In the genomic region with DNA sequence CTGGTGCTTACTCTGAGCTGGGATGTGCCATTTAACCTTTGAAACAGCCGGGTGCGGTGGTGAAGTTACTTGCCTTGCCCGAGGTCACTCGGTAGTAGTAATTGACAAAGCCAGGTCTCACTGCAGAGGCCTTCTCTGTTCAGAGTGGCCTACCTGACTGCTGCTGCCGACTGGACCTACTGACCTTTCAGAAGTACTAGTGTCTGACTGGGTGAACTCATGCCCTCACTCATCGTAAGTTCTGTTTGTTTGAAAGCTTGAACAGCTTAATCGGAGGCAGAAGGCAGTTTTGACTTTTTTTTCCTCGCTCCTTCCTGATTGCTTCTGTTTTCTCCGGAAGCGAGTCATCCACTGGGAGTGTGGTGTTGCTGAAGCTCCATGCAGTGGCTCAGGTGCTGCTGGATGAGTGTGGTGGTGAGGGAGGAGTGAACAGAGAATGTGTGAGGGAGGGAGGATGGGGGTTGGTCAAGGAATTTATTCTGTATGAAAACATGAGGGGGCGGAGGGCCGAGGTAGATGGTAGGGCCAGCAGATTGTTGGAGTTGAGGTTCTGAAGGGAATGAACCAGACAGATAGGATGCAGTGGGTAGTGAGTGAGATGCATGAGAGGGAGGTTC, we compare ENCODE assay signal across 9 cellular contexts. TPM values are rescaled to one million over a fixed set of nuclear protein-coding genes. Genes with fewer than 3 reads are reported as not detected.
A peak's percentile ranks its signal among the peaks of the same experiment; 100 is the strongest.
DNase-seq lines count a peak whose midpoint lies in the region; FAIRE-seq and TF ChIP-seq lines count a peak whose summit lies in the region.
"Had no signal": no experiment of that assay in that cellular context is flagged by ENCODE, and none has a peak within 500 bp of the region (broad histone marks: within the 10 kb centered on the region; RNA-seq: fewer than 3 reads in every experiment).

No MANE protein-coding gene starts in this region.

- H4K20me1 ChIP-seq in endothelial cell of umbilical vein (replicated peaks; ENCODE audit: control insufficient read depth, extremely low read depth, insufficient read depth, low read length): no peaks in the 10 kb centered on the region

- dilution Hi-C loops in endothelial cell of umbilical vein (cut with MboI; ENCODE audit: extremely low pct_ligation_motif_present, low sequenced_read_pairs): no loop called here

- no peaks in the 10 kb centered on the region for H3K9me1 ChIP-seq in endothelial cell of umbilical vein (replicated peaks; ENCODE audit: control insufficient read depth, extremely low read depth, insufficient read depth, low read length)

- peaks cover 25% of the 10 kb centered on the region for H3K4me1 ChIP-seq in endothelial cell of umbilical vein (ENCODE audit: control insufficient read depth, extremely low read depth, insufficient read depth, low read length)

- in situ Hi-C loops in Caki2 (cut with HindIII; ENCODE audit: low pct_unique_long_range_greater_than_20kb, low sequenced_read_pairs): loop anchor here (5.0 kb wide), 1 partner anchor 50 kb away; the partner anchor contains the start of genes KCNK6 and YIF1B

- peak; percentile 90 for FAIRE-seq in endothelial cell of umbilical vein (lab: Jason Lieb, UNC)

- H2AFZ ChIP-seq in endothelial cell of umbilical vein (ENCODE audit: low read depth, low read length): peak overlapping the region; percentile 91

- H3K4me3 ChIP-seq in endothelial cell of umbilical vein (replicated peaks in 1 of 3; ENCODE audit: insufficient read depth in 1 of 3, low read depth in 1 of 3, low read length in 3 of 3): no peak overlapping the region
- H3K4me3 ChIP-seq: SJSA1 had no signal

- no TSS peak for BruUV-seq in endothelial cell of umbilical vein (replicated peaks; lab: Mats Ljungman, UMichigan)

- intact Hi-C loops in endothelial cell of umbilical vein (cut with micrococcal nuclease): loop anchor here (1.0 kb wide), 1 partner anchor 11 kb away; no protein-coding TSS in a partner anchor

- POLR2A ChIA-PET in endothelial cell of umbilical vein (lab: Charles Lee): no interaction called here

- H3K36me3 ChIP-seq in endothelial cell of umbilical vein (ENCODE audit: control insufficient read depth in 2 of 2, extremely low read depth in 1 of 2, insufficient read depth in 2 of 2, low read length in 2 of 2): no peaks in the 10 kb centered on the region
- H3K36me3 ChIP-seq: SJSA1 had no signal

- peak overlapping the region; percentile 37 for H3K4me2 ChIP-seq in endothelial cell of umbilical vein (ENCODE audit: insufficient read depth, low read length)

- TF ChIP-seq POLR2A in endothelial cell of umbilical vein (IDR thresholded peaks at IDR 0.05; ENCODE audit: low read depth, low read length): no peak

- no peaks in the 10 kb centered on the region for H3K79me2 ChIP-seq in endothelial cell of umbilical vein (ENCODE audit: control insufficient read depth, insufficient read depth, low read length)

- peak overlapping the region; percentile 23 for H3K27ac ChIP-seq in endothelial cell of umbilical vein (ENCODE audit: insufficient read depth, low read depth, low read length)
- H3K27ac ChIP-seq: SJSA1 had no signal

- H3K9ac ChIP-seq in endothelial cell of umbilical vein (replicated peaks; ENCODE audit: extremely low read depth, insufficient read depth, low read length): peak overlapping the region; percentile 12

- no peak for TF ChIP-seq CTCF in endothelial cell of umbilical vein (IDR thresholded peaks at IDR 0.05; ENCODE audit: extremely low read depth in 1 of 2, insufficient read depth in 1 of 2, low read depth in 1 of 2, low read length in 2 of 2)

- no peaks in the 10 kb centered on the region for H3K27me3 ChIP-seq in endothelial cell of umbilical vein (ENCODE audit: control insufficient read depth in 2 of 2, insufficient read depth in 2 of 2, low read length in 2 of 2)
- H3K27me3 ChIP-seq: SJSA1 had no signal

- CTCF ChIA-PET in endothelial cell of umbilical vein (lab: Charles Lee): interaction anchor here (1.2 kb wide), 1 partner anchor 32 kb away, joined by 4 read pairs; no protein-coding TSS in a partner anchor

- no peaks in the 10 kb centered on the region for H3K9me3 ChIP-seq in endothelial cell of umbilical vein (replicated peaks; ENCODE audit: control insufficient read depth, insufficient read depth, low read length)
- H3K9me3 ChIP-seq: SJSA1 had no signal

- DNase-seq in Caki2 (ENCODE audit: low read depth) (peak; percentile 92), NCI-H69 (lab: John Stamatoyannopoulos, UW) (peak; percentile 57), endothelial cell of umbilical vein (ENCODE audit: low read depth, low spot score) (peak; percentile 55), non-pigmented ciliary epithelial cell (ENCODE audit: low read depth) (peak; percentile 27), globus pallidus (ENCODE audit: low spot score) (no peak), cerebellar cortex (ENCODE audit: low spot score) (no peak), NCI-H446 (lab: John Stamatoyannopoulos, UW) (no peak), NCI-H1417 treated with DMSO at 0.1 percent for 48 hours (lab: John Stamatoyannopoulos, UW) (no peak)

TF ChIP-seq in endothelial cell of umbilical vein, 7 proteins besides CTCF, POLR2A, EP300 and RAD21 (continues in another document):
- TF ChIP-seq JUN (IDR thresholded peaks at IDR 0.05; ENCODE audit: borderline replicate concordance, insufficient read depth, insufficient read length, low read depth): peak; percentile 3
- no peak for TF ChIP-seq GATA2 (IDR thresholded peaks at IDR 0.05; ENCODE audit: insufficient read depth, insufficient read length, low read depth, low read length)
- no peak for TF ChIP-seq POLR2AphosphoS5 (IDR thresholded peaks at IDR 0.05; ENCODE audit: insufficient read depth, low read depth, low read length)
- no peak for TF ChIP-seq MYC (IDR thresholded peaks at IDR 0.05; ENCODE audit: low read depth, low read length)
- TF ChIP-seq, protein P1, sequence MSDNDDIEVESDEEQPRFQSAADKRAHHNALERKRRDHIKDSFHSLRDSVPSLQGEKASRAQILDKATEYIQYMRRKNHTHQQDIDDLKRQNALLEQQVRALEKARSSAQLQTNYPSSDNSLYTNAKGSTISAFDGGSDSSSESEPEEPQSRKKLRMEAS (IDR thresholded peaks at IDR 0.05; ENCODE audit: insufficient read depth, insufficient read length): no peak

RNA-seq across cellular contexts. Expression of gene SPINT2, which starts 2.7 kb away (rescaled TPM):
- total RNA-seq in Caki2 (2014; rRNA removed; shearing (Covaris generic); ENCODE audit: low replicate concordance): 1,423 and 1,713 TPM in 2 replicates
- total RNA-seq in endothelial cell of umbilical vein: 20.1 and 46.6 TPM in 2 replicates
- polyA plus RNA-seq in endothelial cell of umbilical vein: 23.9 and 28.9 TPM in 2 replicates
- polyA plus RNA-seq in endothelial cell of umbilical vein (2011; cell fraction: cytosol; rRNA removed): 14.4 and 20.2 TPM in 2 replicates
- polyA plus RNA-seq in endothelial cell of umbilical vein (2011; cell fraction: nucleus; rRNA removed): 6.2 and 9.5 TPM in 2 replicates
- polyA plus RNA-seq in endothelial cell of umbilical vein (2012): 1.2 and 2.5 TPM in 2 replicates
- polyA minus RNA-seq in endothelial cell of umbilical vein: 9.6 and 13.0 TPM in 2 replicates
- polyA minus RNA-seq in endothelial cell of umbilical vein (2011; cell fraction: cytosol; rRNA and poly(A)+ RNA removed): 4.6 TPM
- 1.3 and 2.5 TPM in 2 replicates for polyA minus RNA-seq in endothelial cell of umbilical vein (2011; cell fraction: nucleus; rRNA and poly(A)+ RNA removed)
- total RNA-seq: SJSA1 had no signal

RNA-seq across cellular contexts. Expression of gene PPP1R14A, which starts 10.9 kb away (rescaled TPM):
- not detected in 2 replicates for total RNA-seq in Caki2 (2014; rRNA removed; shearing (Covaris generic); ENCODE audit: low replicate concordance)
- 5.3 and 16.3 TPM in 2 replicates for total RNA-seq in endothelial cell of umbilical vein
- polyA plus RNA-seq in endothelial cell of umbilical vein: 3.0 and 5.9 TPM in 2 replicates
- 2.0 and 2.7 TPM in 2 replicates for polyA plus RNA-seq in endothelial cell of umbilical vein (2011; cell fraction: cytosol; rRNA removed)
- polyA plus RNA-seq in endothelial cell of umbilical vein (2011; cell fraction: nucleus; rRNA removed): 1.0 and 1.3 TPM in 2 replicates
- 0.88 and 1.4 TPM in 2 replicates for polyA plus RNA-seq in endothelial cell of umbilical vein (2012)
- 0.64 and 1.3 TPM in 2 replicates for polyA minus RNA-seq in endothelial cell of umbilical vein
- polyA minus RNA-seq in endothelial cell of umbilical vein (2011; cell fraction: cytosol; rRNA and poly(A)+ RNA removed): not detected
- polyA minus RNA-seq in endothelial cell of umbilical vein (2011; cell fraction: nucleus; rRNA and poly(A)+ RNA removed): not detected in 2 replicates
- total RNA-seq: SJSA1 had no signal

RNA-seq across cellular contexts. Expression of gene C19orf33, which starts 37.0 kb away (rescaled TPM):
- total RNA-seq in Caki2 (2014; rRNA removed; shearing (Covaris generic); ENCODE audit: low replicate concordance): 165 and 184 TPM in 2 replicates
- 4.3 and 18.9 TPM in 2 replicates for total RNA-seq in endothelial cell of umbilical vein
- polyA plus RNA-seq in endothelial cell of umbilical vein: 34.1 and 54.0 TPM in 2 replicates
- 17.2 and 25.8 TPM in 2 replicates for polyA plus RNA-seq in endothelial cell of umbilical vein (2011; cell fraction: cytosol; rRNA removed)
- polyA plus RNA-seq in endothelial cell of umbilical vein (2011; cell fraction: nucleus; rRNA removed): 4.3 and 6.0 TPM in 2 replicates
- 22.5 and 28.9 TPM in 2 replicates for polyA plus RNA-seq in endothelial cell of umbilical vein (2012)
- 3.1 and 3.6 TPM in 2 replicates for polyA minus RNA-seq in endothelial cell of umbilical vein
- polyA minus RNA-seq in endothelial cell of umbilical vein (2011; cell fraction: cytosol; rRNA and poly(A)+ RNA removed): 38.8 TPM
- polyA minus RNA-seq in endothelial cell of umbilical vein (2011; cell fraction: nucleus; rRNA and poly(A)+ RNA removed): 2.6 TPM in 1 of 2 replicates, not detected in the other
- total RNA-seq: SJSA1 had no signal

RNA-seq across cellular contexts. Expression of gene DPF1, which starts 43.1 kb away (rescaled TPM):
- 2.3 and 3.0 TPM in 2 replicates for total RNA-seq in Caki2 (2014; rRNA removed; shearing (Covaris generic); ENCODE audit: low replicate concordance)
- 3.9 and 5.0 TPM in 2 replicates for total RNA-seq in endothelial cell of umbilical vein
- polyA plus RNA-seq in endothelial cell of umbilical vein: 1.6 and 2.0 TPM in 2 replicates
- polyA plus RNA-seq in endothelial cell of umbilical vein (2011; cell fraction: cytosol; rRNA removed): 1.4 and 1.7 TPM in 2 replicates
- 2.0 and 3.5 TPM in 2 replicates for polyA plus RNA-seq in endothelial cell of umbilical vein (2011; cell fraction: nucleus; rRNA removed)
- 1.1 and 2.0 TPM in 2 replicates for polyA plus RNA-seq in endothelial cell of umbilical vein (2012)
- 0.42 and 1.2 TPM in 2 replicates for polyA minus RNA-seq in endothelial cell of umbilical vein
- 0.82 TPM for polyA minus RNA-seq in endothelial cell of umbilical vein (2011; cell fraction: cytosol; rRNA and poly(A)+ RNA removed)
- polyA minus RNA-seq in endothelial cell of umbilical vein (2011; cell fraction: nucleus; rRNA and poly(A)+ RNA removed): 0.82 and 0.87 TPM in 2 replicates

RNA-seq across cellular contexts. Expression of gene YIF1B, which starts 48.7 kb away (rescaled TPM):
- 180 and 207 TPM in 2 replicates for total RNA-seq in Caki2 (2014; rRNA removed; shearing (Covaris generic); ENCODE audit: low replicate concordance)
- 80.9 and 85.8 TPM in 2 replicates for total RNA-seq in endothelial cell of umbilical vein
- 249 and 345 TPM in 2 replicates for polyA plus RNA-seq in endothelial cell of umbilical vein
- 122 and 145 TPM in 2 replicates for polyA plus RNA-seq in endothelial cell of umbilical vein (2011; cell fraction: cytosol; rRNA removed)
- polyA plus RNA-seq in endothelial cell of umbilical vein (2011; cell fraction: nucleus; rRNA removed): 62.4 and 64.9 TPM in 2 replicates
- 68.0 and 84.8 TPM in 2 replicates for polyA plus RNA-seq in endothelial cell of umbilical vein (2012)
- 64.2 and 72.1 TPM in 2 replicates for polyA minus RNA-seq in endothelial cell of umbilical vein
- polyA minus RNA-seq in endothelial cell of umbilical vein (2011; cell fraction: cytosol; rRNA and poly(A)+ RNA removed): 40.5 TPM
- 9.9 and 12.1 TPM in 2 replicates for polyA minus RNA-seq in endothelial cell of umbilical vein (2011; cell fraction: nucleus; rRNA and poly(A)+ RNA removed)

Comparison
In these comparisons a context has a peak if more than half of its experiments do, and no peak if none do; other contexts are left out.
1. DNase-seq: peak in Caki2 (single experiment), NCI-H69 (single experiment), endothelial cell of umbilical vein (single experiment) and non-pigmented ciliary epithelial cell (single experiment); none in globus pallidus (single experiment), cerebellar cortex (single experiment), NCI-H446 (0 of 2) and NCI-H1417 treated with DMSO at 0.1 percent for 48 hours (single experiment).
2. RNA of gene SPINT2, which starts 2.7 kb away (total RNA-seq): 1,423 to 1,713 TPM in Caki2; 20.1 to 46.6 TPM in endothelial cell of umbilical vein; every median in the first group is over 10 times any median in the second.